ENCODE assay signal across 10 cellular contexts in the genomic region with DNA sequence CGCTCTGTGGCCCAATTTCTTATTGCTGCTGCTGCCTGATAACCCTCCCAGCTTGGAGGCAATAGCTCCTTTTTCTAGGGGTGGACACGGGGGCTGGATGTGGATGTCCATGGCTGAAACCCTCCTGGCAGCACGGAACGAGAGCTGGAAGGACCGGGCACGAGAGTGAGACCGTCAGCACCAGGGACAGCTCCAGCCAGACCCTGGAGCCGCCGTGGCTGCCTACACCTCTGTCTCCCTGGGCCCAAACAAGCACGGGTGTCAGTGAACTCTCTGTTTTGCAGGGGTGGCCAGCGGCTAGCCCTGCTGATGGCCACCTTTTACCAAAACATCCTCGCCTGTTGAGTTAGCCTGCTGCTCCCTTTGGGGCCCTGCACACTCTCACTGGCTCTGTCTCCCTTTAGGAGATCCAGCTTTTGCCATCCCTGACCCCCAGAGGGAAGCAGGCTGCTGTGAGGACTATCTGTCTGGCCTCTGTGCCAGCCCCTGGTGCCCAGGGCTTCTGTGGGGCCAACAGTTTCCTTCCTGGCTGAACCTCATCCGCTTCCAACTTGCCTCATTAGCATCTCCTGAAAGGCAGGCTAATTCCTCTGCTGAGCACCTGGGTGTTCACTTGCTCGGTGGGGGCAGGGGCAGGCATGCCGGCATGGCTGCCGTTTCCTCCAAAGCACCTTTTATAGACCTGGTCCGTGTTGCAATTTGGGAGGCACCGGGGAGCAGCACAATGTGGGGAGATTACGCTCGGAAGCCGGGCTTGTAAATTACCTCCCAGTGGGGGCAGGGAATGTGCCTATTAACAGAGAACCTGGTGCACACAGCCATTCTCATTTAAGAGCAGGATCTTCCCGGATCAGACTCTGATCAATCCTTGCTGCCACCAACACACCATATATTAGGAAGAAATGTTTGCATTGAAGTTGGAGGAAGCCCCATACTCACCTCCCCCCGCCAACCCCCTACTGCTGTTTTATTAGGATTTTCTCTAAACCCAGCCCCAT.
DNase-seq lines count a peak whose midpoint lies in the region; ATAC-seq, FAIRE-seq and TF ChIP-seq lines count a peak whose summit lies in the region.
"Had no signal": no experiment of that assay in that cellular context is flagged by ENCODE, and none has a peak within 500 bp of the region (broad histone marks: within the 10 kb centered on the region; RNA-seq: fewer than 3 reads in every experiment).

No MANE protein-coding gene starts in this region.

- H3K27me3 Mint-ChIP-seq in effector memory CD8-positive, alpha-beta T cell: peaks cover 48 to 98% of the 10 kb centered on the region in 2 donors

- H3K27ac Mint-ChIP-seq in effector memory CD8-positive, alpha-beta T cell: no peak overlapping the region
- H3K27ac Mint-ChIP-seq: T-cell had no signal

- H3K27ac ChIP-seq in HepG2 (ENCODE audit: extremely low read length, insufficient read depth, low read length): no peak overlapping the region
- no peak overlapping the region for H3K27ac ChIP-seq in Peyer's patch

- in situ Hi-C loops in HepG2 (cut with HindIII; ENCODE audit: extremely low pct_ligation_motif_present, low pct_unique_long_range_greater_than_20kb): no loop called here

- no peak overlapping the region for H3K9ac ChIP-seq in HepG2 (ENCODE audit: insufficient read depth, low read depth, low read length)

- intact Hi-C loops in HepG2 (cut with micrococcal nuclease; ENCODE audit: unreplicated experiment): no loop called here

- TF ChIP-seq POLR2A in HepG2 (IDR thresholded peaks at IDR 0.05; ENCODE audit: insufficient read depth in 1 of 2, low read depth in 2 of 2, low read length in 2 of 2): no peak
- no peak for TF ChIP-seq POLR2A in Peyer's patch (IDR thresholded peaks at IDR 0.05)

- H3K4me3 ChIP-seq in HepG2 (replicated peaks in 1 of 3; ENCODE audit: insufficient read depth in 1 of 3, low read depth in 2 of 3, low read length in 3 of 3): no peak overlapping the region
- H3K4me3 ChIP-seq in Peyer's patch: no peak overlapping the region

- no peak for TF ChIP-seq EP300 in HepG2 (IDR thresholded peaks at IDR 0.05; ENCODE audit: low read depth in 2 of 2, low read length in 2 of 2)
- TF ChIP-seq EP300 in HepG2 (CRISPR knock-in tag; IDR thresholded peaks at IDR 0.05; ENCODE audit: borderline replicate concordance): no peak

- no peaks in the 10 kb centered on the region for H3K36me3 Mint-ChIP-seq in effector memory CD8-positive, alpha-beta T cell (ENCODE audit: insufficient read depth)
- H3K36me3 Mint-ChIP-seq: T-cell had no signal

- POLR2A ChIA-PET in HepG2 (lab: Yijun Ruan, JAX): no interaction called here

- H3K4me1 ChIP-seq in HepG2 (ENCODE audit: insufficient read depth, low read length) (no peaks in the 10 kb centered on the region), Peyer's patch (no peaks in the 10 kb centered on the region)

- BruUV-seq in HepG2 (replicated peaks; lab: Mats Ljungman, UMichigan): no TSS peak

- peak; percentile 65 for ATAC-seq in HepG2
- no peak for ATAC-seq in effector memory CD8-positive, alpha-beta T cell (replicated peaks)
- ATAC-seq: T-cell had no signal

- H3K9me3 ChIP-seq in HepG2 (ENCODE audit: low read length) (no peaks in the 10 kb centered on the region), Peyer's patch (no peaks in the 10 kb centered on the region)

- peak; percentile 84 for DNase-seq in ELF-1 (ENCODE audit: low read depth, low spot score)
- DNase-seq in M059J (ENCODE audit: low read depth): peak; percentile 15
- DNase-seq in amniotic epithelial cell (ENCODE audit: low read depth): peak; percentile 6
- DNase-seq in HepG2 (ENCODE audit: low spot score): no peak
- no peak for DNase-seq in NCI-H1694 treated with DMSO at 0.1 percent for 48 hours (lab: John Stamatoyannopoulos, UW)
- no peak for DNase-seq in Peyer's patch
- DNase-seq in effector memory CD8-positive, alpha-beta T cell: no peak
- no peak for DNase-seq in foreskin melanocyte

- CTCF ChIA-PET in HepG2 (lab: Yijun Ruan, JAX; ENCODE audit: low intra/inter-chr PET ratio, low total read pairs): no interaction called here

- peaks cover 27% of the 10 kb centered on the region; the same call in 1 of the 2 replicates for H4K20me1 ChIP-seq in HepG2 (ENCODE audit: insufficient read depth, low read length)

- no peaks in the 10 kb centered on the region for H3K4me1 Mint-ChIP-seq in effector memory CD8-positive, alpha-beta T cell (ENCODE audit: low read depth in 2 of 2)

- H3K4me2 ChIP-seq in HepG2 (ENCODE audit: low read depth, low read length): no peak overlapping the region

- H3K79me2 ChIP-seq in HepG2 (ENCODE audit: insufficient read depth, low read length): no peaks in the 10 kb centered on the region

- H3K4me3 Mint-ChIP-seq in effector memory CD8-positive, alpha-beta T cell: no peak overlapping the region
- H3K4me3 Mint-ChIP-seq: T-cell had no signal

- peaks cover 0 to 1% of the 10 kb centered on the region in 2 donors for H3K9me3 Mint-ChIP-seq in effector memory CD8-positive, alpha-beta T cell
- H3K9me3 Mint-ChIP-seq: T-cell had no signal

- H3K27me3 ChIP-seq in HepG2 (ENCODE audit: control insufficient read depth in 1 of 2, insufficient read depth in 2 of 2, low read length in 2 of 2) (peaks cover 14 to 68% of the 10 kb centered on the region in 2 experiments; a peak in 4 of 5 replicates), Peyer's patch (no peaks in the 10 kb centered on the region)

- TF ChIP-seq CTCF in HepG2 (CRISPR knock-in tag; IDR thresholded peaks at IDR 0.05) (no peak), Peyer's patch (IDR thresholded peaks at IDR 0.05) (no peak)

- H2AFZ ChIP-seq in HepG2 (ENCODE audit: low read length): no peak overlapping the region

- TF ChIP-seq RAD21 in HepG2 (CRISPR knock-in tag; IDR thresholded peaks at IDR 0.05): no peak

- WGBS in HepG2 (ENCODE audit: low lambda C conversion rate): 21% methylated on average over 20 of the region's 23 CpGs

- FAIRE-seq in HepG2 (lab: Jason Lieb, UNC): no peak
- FAIRE-seq: frontal cortex had no signal

- H3K36me3 ChIP-seq in HepG2 (replicated peaks in 1 of 2; ENCODE audit: control insufficient read depth in 1 of 2, insufficient read depth in 2 of 2, low read length in 2 of 2): no peaks in the 10 kb centered on the region
- no peaks in the 10 kb centered on the region for H3K36me3 ChIP-seq in Peyer's patch

TF ChIP-seq in HepG2, 621 proteins besides CTCF, POLR2A, EP300 and RAD21 (continues in another document):
- TF ChIP-seq, protein P1, sequence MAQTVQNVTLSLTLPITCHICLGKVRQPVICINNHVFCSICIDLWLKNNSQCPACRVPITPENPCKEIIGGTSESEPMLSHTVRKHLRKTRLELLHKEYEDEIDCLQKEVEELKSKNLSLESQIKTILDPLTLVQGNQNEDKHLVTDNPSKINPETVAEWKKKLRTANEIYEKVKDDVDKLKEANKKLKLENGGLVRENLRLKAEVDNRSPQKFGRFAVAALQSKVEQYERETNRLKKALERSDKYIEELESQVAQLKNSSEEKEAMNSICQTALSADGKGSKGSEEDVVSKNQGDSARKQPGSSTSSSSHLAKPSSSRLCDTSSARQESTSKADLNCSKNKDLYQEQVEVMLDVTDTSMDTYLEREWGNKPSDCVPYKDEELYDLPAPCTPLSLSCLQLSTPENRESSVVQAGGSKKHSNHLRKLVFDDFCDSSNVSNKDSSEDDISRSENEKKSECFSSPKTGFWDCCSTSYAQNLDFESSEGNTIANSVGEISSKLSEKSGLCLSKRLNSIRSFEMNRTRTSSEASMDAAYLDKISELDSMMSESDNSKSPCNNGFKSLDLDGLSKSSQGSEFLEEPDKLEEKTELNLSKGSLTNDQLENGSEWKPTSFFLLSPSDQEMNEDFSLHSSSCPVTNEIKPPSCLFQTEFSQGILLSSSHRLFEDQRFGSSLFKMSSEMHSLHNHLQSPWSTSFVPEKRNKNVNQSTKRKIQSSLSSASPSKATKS (CRISPR knock-in tag; IDR thresholded peaks at IDR 0.05): no peak
- TF ChIP-seq KLF6 (CRISPR knock-in tag; IDR thresholded peaks at IDR 0.05) (peak; percentile 83; the same call in 1 of the 2 replicates), ARNT2 (CRISPR knock-in tag; IDR thresholded peaks at IDR 0.05; ENCODE audit: low read depth) (peak; percentile 67; the same call in 1 of the 2 replicates), ZNF772 (CRISPR knock-in tag; IDR thresholded peaks at IDR 0.05) (peak; percentile 85; the same call in 1 of the 2 replicates), TAF1 (CRISPR knock-in tag; IDR thresholded peaks at IDR 0.05) (no peak), MIXL1 (CRISPR knock-in tag; IDR thresholded peaks at IDR 0.05) (peak; percentile 64; the same call in 1 of the 2 replicates), ZFP36L1 (CRISPR knock-in tag; IDR thresholded peaks at IDR 0.05) (no peak), ZBTB7A (CRISPR knock-in tag; IDR thresholded peaks at IDR 0.05) (no peak), SMAD9 (CRISPR knock-in tag; IDR thresholded peaks at IDR 0.05) (0 out of 2 replicates have a peak, but pooled peaks have one; percentile 51), CENPT (CRISPR knock-in tag; IDR thresholded peaks at IDR 0.05; ENCODE audit: low read depth) (no peak), PHF5A (CRISPR knock-in tag; IDR thresholded peaks at IDR 0.05; ENCODE audit: low read depth, unreplicated experiment) (no peak), ZNF577 (CRISPR knock-in tag; IDR thresholded peaks at IDR 0.05; ENCODE audit: borderline replicate concordance, low read depth) (no peak)
- TF ChIP-seq, protein P2, sequence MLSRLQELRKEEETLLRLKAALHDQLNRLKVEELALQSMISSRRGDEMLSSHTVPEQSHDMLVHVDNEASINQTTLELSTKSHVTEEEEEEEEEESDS (CRISPR knock-in tag; IDR thresholded peaks at IDR 0.05; ENCODE audit: borderline replicate concordance): no peak
- TF ChIP-seq, protein P3, sequence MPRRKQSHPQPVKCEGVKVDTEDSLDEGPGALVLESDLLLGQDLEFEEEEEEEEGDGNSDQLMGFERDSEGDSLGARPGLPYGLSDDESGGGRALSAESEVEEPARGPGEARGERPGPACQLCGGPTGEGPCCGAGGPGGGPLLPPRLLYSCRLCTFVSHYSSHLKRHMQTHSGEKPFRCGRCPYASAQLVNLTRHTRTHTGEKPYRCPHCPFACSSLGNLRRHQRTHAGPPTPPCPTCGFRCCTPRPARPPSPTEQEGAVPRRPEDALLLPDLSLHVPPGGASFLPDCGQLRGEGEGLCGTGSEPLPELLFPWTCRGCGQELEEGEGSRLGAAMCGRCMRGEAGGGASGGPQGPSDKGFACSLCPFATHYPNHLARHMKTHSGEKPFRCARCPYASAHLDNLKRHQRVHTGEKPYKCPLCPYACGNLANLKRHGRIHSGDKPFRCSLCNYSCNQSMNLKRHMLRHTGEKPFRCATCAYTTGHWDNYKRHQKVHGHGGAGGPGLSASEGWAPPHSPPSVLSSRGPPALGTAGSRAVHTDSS (CRISPR knock-in tag; conservative IDR thresholded peaks at IDR 0.05): no peak

Comparison
In these comparisons a context has a peak if more than half of its experiments do, and no peak if none do; other contexts are left out.
1. DNase-seq: peak in ELF-1 (single experiment), M059J (single experiment) and amniotic epithelial cell (single experiment); none in HepG2 (single experiment), NCI-H1694 treated with DMSO at 0.1 percent for 48 hours (single experiment), Peyer's patch (0 of 3), effector memory CD8-positive, alpha-beta T cell (0 of 3) and foreskin melanocyte (single experiment).